In the genomic region with DNA sequence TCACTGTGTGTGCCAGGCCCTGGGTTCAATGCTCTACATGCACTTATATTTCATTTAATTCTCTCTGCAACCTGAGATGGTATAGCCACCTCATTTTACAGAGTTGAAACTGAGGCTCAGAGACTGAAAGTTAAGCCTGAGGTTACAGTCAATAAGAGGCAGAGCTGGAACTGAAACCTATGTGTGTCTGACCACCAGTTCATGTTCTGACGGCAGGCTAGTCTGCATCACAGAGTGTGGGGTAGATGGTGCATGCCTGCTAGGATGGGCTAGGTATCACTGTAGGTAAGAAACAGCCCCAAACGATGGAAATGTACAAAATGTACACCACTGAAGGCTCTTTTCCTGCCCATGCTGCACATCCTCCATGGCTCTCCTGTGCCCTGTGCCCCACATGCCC, we compare ENCODE assay signal across 1 cellular context.
A peak's percentile ranks its signal among the peaks of the same experiment; 100 is the strongest.
TF ChIP-seq lines count a peak whose summit lies in the region.

No MANE protein-coding gene starts in this region.

TF ChIP-seq in GM12878, 131 proteins besides CTCF, POLR2A, EP300 and RAD21:
- TF ChIP-seq, protein P1, sequence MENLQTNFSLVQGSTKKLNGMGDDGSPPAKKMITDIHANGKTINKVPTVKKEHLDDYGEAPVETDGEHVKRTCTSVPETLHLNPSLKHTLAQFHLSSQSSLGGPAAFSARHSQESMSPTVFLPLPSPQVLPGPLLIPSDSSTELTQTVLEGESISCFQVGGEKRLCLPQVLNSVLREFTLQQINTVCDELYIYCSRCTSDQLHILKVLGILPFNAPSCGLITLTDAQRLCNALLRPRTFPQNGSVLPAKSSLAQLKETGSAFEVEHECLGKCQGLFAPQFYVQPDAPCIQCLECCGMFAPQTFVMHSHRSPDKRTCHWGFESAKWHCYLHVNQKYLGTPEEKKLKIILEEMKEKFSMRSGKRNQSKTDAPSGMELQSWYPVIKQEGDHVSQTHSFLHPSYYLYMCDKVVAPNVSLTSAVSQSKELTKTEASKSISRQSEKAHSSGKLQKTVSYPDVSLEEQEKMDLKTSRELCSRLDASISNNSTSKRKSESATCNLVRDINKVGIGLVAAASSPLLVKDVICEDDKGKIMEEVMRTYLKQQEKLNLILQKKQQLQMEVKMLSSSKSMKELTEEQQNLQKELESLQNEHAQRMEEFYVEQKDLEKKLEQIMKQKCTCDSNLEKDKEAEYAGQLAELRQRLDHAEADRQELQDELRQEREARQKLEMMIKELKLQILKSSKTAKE (IDR thresholded peaks at IDR 0.05; ENCODE audit: low read depth, poor library complexity, severe bottlenecking), result peak; percentile 55
- TF ChIP-seq SPI1 (IDR thresholded peaks at IDR 0.05; ENCODE audit: borderline replicate concordance, insufficient read depth, low read depth, low read length) (peak; percentile 40; the same call in 1 of the 2 replicates), IRF4 (IDR thresholded peaks at IDR 0.05; ENCODE audit: low read depth, low read length) (peak; percentile 60; the same call in 1 of the 2 replicates), RUNX3 (IDR thresholded peaks at IDR 0.05; ENCODE audit: low read length) (peak; percentile 46), JUNB (IDR thresholded peaks at IDR 0.05) (0 out of 2 replicates have a peak, but pooled peaks have one; percentile 41)
